Comparison of ENCODE assay signal across 8 cellular contexts in genomic region chr7:144836545-144836842, GRCh38. TPM values are rescaled to one million over a fixed set of nuclear protein-coding genes. Genes with fewer than 3 reads are reported as not detected.
DNase-seq lines count a peak whose midpoint lies in the region; ATAC-seq lines count a peak whose summit lies in the region.
"Had no signal": no experiment of that assay in that cellular context is flagged by ENCODE, and none has a peak within 500 bp of the region (broad histone marks: within the 10 kb centered on the region; RNA-seq: fewer than 3 reads in every experiment).

No MANE protein-coding gene starts in this region.

- no peak overlapping the region; the same call in 1 of the 2 replicates for H3K27ac ChIP-seq in HUES64 (ENCODE audit: low read depth, low read length)

- H3K27me3 ChIP-seq in HUES64 (ENCODE audit: insufficient read depth, low read length) = peaks cover 11% of the 10 kb centered on the region

- no peak for ATAC-seq in stimulated activated naive B cell treated with anti-CD40 and anti-IgM and Interleukin-4, amounts not matched to agents 10 μg/mL and 1 μg/mL and 100 μg/mL, for 72 hours (replicated peaks)

- no peaks in the 10 kb centered on the region for H3K27me3 Mint-ChIP-seq in activated T-helper 1 cell treated with anti-CD3 and anti-CD28 coated beads, Interleukin-12 subunit alpha, Interleukin-12 subunit beta, Interleukin-2, Interleukin-4 antibody, amounts not matched to agents 30 ng/mL and 10 ng/mL and 1 ng/mL, durations not matched to agents 14 hours and 24 hours and 36 hours (ENCODE audit: insufficient read depth)
- H3K27me3 Mint-ChIP-seq in stimulated activated naive B cell treated with anti-CD40 and anti-IgM and Interleukin-4, amounts not matched to agents 10 μg/mL and 1 μg/mL and 100 μg/mL, for 72 hours = no peaks in the 10 kb centered on the region

- intact Hi-C loops in activated T-helper 1 cell treated with anti-CD3 and anti-CD28 coated beads, Interleukin-12 subunit alpha, Interleukin-12 subunit beta, Interleukin-2, Interleukin-4 antibody, amounts not matched to agents 30 ng/mL and 10 ng/mL and 1 ng/mL, durations not matched to agents 14 hours and 24 hours and 36 hours (cut with micrococcal nuclease) = no loop called here

- H3K4me1 ChIP-seq in HUES64 (ENCODE audit: insufficient read depth, low read length) = peaks cover 5% of the 10 kb centered on the region; the same call in 1 of the 2 replicates

- peaks cover 27% of the 10 kb centered on the region for H3K9me3 Mint-ChIP-seq in activated T-helper 1 cell treated with anti-CD3 and anti-CD28 coated beads, Interleukin-12 subunit alpha, Interleukin-12 subunit beta, Interleukin-2, Interleukin-4 antibody, amounts not matched to agents 30 ng/mL and 10 ng/mL and 1 ng/mL, durations not matched to agents 14 hours and 24 hours and 36 hours
- peaks cover 7 to 8% of the 10 kb centered on the region in 2 donors for H3K9me3 Mint-ChIP-seq in stimulated activated naive B cell treated with anti-CD40 and anti-IgM and Interleukin-4, amounts not matched to agents 10 μg/mL and 1 μg/mL and 100 μg/mL, for 72 hours

- peaks cover 43% of the 10 kb centered on the region for H3K4me1 Mint-ChIP-seq in activated T-helper 1 cell treated with anti-CD3 and anti-CD28 coated beads, Interleukin-12 subunit alpha, Interleukin-12 subunit beta, Interleukin-2, Interleukin-4 antibody, amounts not matched to agents 30 ng/mL and 10 ng/mL and 1 ng/mL, durations not matched to agents 14 hours and 24 hours and 36 hours (ENCODE audit: low read depth)
- peaks cover 7 to 30% of the 10 kb centered on the region in 2 donors for H3K4me1 Mint-ChIP-seq in stimulated activated naive B cell treated with anti-CD40 and anti-IgM and Interleukin-4, amounts not matched to agents 10 μg/mL and 1 μg/mL and 100 μg/mL, for 72 hours

- H3K9ac ChIP-seq in HUES64 (ENCODE audit: low read depth, low read length) = peak overlapping the region; percentile 72; the same call in 1 of the 2 replicates

- peak overlapping the region; percentile 97 for H3K4me3 Mint-ChIP-seq in activated T-helper 1 cell treated with anti-CD3 and anti-CD28 coated beads, Interleukin-12 subunit alpha, Interleukin-12 subunit beta, Interleukin-2, Interleukin-4 antibody, amounts not matched to agents 30 ng/mL and 10 ng/mL and 1 ng/mL, durations not matched to agents 14 hours and 24 hours and 36 hours
- H3K4me3 Mint-ChIP-seq in stimulated activated naive B cell treated with anti-CD40 and anti-IgM and Interleukin-4, amounts not matched to agents 10 μg/mL and 1 μg/mL and 100 μg/mL, for 72 hours = peak overlapping the region; percentile 82 to 89

- peaks cover 15% of the 10 kb centered on the region for H3K36me3 Mint-ChIP-seq in activated T-helper 1 cell treated with anti-CD3 and anti-CD28 coated beads, Interleukin-12 subunit alpha, Interleukin-12 subunit beta, Interleukin-2, Interleukin-4 antibody, amounts not matched to agents 30 ng/mL and 10 ng/mL and 1 ng/mL, durations not matched to agents 14 hours and 24 hours and 36 hours (ENCODE audit: low read depth)
- peaks cover 7 to 9% of the 10 kb centered on the region in 2 donors for H3K36me3 Mint-ChIP-seq in stimulated activated naive B cell treated with anti-CD40 and anti-IgM and Interleukin-4, amounts not matched to agents 10 μg/mL and 1 μg/mL and 100 μg/mL, for 72 hours

- no peaks in the 10 kb centered on the region for H3K36me3 ChIP-seq in HUES64 (ENCODE audit: insufficient read depth, low read length)

- peak overlapping the region; percentile 93 for H3K27ac Mint-ChIP-seq in activated T-helper 1 cell treated with anti-CD3 and anti-CD28 coated beads, Interleukin-12 subunit alpha, Interleukin-12 subunit beta, Interleukin-2, Interleukin-4 antibody, amounts not matched to agents 30 ng/mL and 10 ng/mL and 1 ng/mL, durations not matched to agents 14 hours and 24 hours and 36 hours
- H3K27ac Mint-ChIP-seq in stimulated activated naive B cell treated with anti-CD40 and anti-IgM and Interleukin-4, amounts not matched to agents 10 μg/mL and 1 μg/mL and 100 μg/mL, for 72 hours = peak overlapping the region; percentile 94

- 94% methylated on average over 12 of the region's 12 CpGs for WGBS in HUES64

- DNase-seq in activated T-helper 1 cell treated with anti-CD3 and anti-CD28 coated beads, Interleukin-12 subunit alpha, Interleukin-12 subunit beta, Interleukin-2, Interleukin-4 antibody, amounts not matched to agents 30 ng/mL and 10 ng/mL and 1 ng/mL, durations not matched to agents 14 hours and 24 hours and 36 hours (ENCODE audit: low spot score) = no peak
- no peak for DNase-seq in stimulated activated naive B cell treated with anti-CD40 and anti-IgM and Interleukin-4, amounts not matched to agents 10 μg/mL and 1 μg/mL and 100 μg/mL, for 72 hours
- DNase-seq in NCI-H69 (lab: John Stamatoyannopoulos, UW) = no peak
- no peak for DNase-seq in medulla oblongata (ENCODE audit: extremely low spot score)
- no peak for DNase-seq in NCI-H524 treated with DMSO at 0.1 percent for 48 hours (lab: John Stamatoyannopoulos, UW)

- H3K4me3 ChIP-seq in HUES64 (ENCODE audit: low read length) (peak overlapping the region; percentile 76; the same call in 1 of the 2 replicates), iPS-18c (ENCODE audit: insufficient read depth, low read depth, low read length) (peak overlapping the region; percentile 60; the same call in 1 of the 2 replicates)

- no peaks in the 10 kb centered on the region for H3K9me3 ChIP-seq in HUES64 (ENCODE audit: insufficient read depth, low read depth, low read length)
- H3K9me3 ChIP-seq in iPS-18c (ENCODE audit: control insufficient read depth, insufficient read depth, low read length) = peaks cover 4% of the 10 kb centered on the region
- H3K9me3 ChIP-seq: mucosa of descending colon had no signal

RNA-seq across cellular contexts. Expression of gene TPK1, which starts 0.6 kb away (rescaled TPM):
- polyA plus RNA-seq in HUES64 (2013, experiment 1 of 2) = 2.2 TPM
- 4.2 TPM for polyA plus RNA-seq in HUES64 (2013, experiment 2 of 2)
- 11.5 TPM in 2 replicates for total RNA-seq in activated T-helper 1 cell treated with anti-CD3 and anti-CD28 coated beads, Interleukin-12 subunit alpha, Interleukin-12 subunit beta, Interleukin-2, Interleukin-4 antibody, amounts not matched to agents 30 ng/mL and 10 ng/mL and 1 ng/mL, durations not matched to agents 14 hours and 24 hours and 36 hours
